8 cellular contexts compared by ENCODE assay signal in the genomic region with DNA sequence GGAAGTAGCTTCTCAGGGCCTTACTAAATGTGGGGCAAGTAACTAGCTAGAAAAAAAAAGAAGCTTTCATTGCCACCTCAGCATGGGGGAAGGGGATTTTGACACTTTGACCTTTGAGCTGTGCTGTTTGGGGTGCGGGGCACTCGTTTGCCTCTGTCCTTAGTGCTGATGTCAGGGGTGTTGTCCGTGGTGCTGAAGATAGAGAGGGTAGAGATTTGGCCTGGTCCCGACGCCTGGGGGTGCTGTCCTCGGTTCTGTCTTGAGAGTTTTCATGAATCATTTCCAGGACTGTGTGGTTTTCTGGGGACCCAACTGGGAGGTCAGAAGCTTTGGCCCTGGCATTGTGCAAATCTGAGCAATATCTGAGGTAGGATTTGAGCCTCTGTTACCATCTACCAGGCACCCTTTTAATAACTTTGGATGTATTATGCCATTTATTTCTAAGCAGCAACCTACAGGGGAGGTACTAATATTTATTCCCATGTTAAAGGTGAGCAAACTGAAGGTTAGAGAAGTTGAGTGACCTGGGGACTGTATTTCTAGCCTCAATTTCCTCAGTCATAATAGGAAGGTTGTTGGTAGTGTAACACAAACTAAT.
A peak's percentile ranks its signal among the peaks of the same experiment; 100 is the strongest.
DNase-seq lines count a peak whose midpoint lies in the region; ATAC-seq, FAIRE-seq and TF ChIP-seq lines count a peak whose summit lies in the region.

No MANE protein-coding gene starts in this region.

- H3K27me3 ChIP-seq in DND-41 (ENCODE audit: insufficient read depth, low read length, poor library complexity) (peaks cover 2% of the 10 kb centered on the region), Loucy (ENCODE audit: insufficient read depth, low read length, poor library complexity, severe bottlenecking) (no peaks in the 10 kb centered on the region), keratinocyte (ENCODE audit: control insufficient read depth, extremely low read depth, insufficient read depth, low read length) (no peaks in the 10 kb centered on the region)

- H4K20me1 ChIP-seq in DND-41 (ENCODE audit: insufficient read depth, low read length) (peaks cover 19% of the 10 kb centered on the region), Loucy (ENCODE audit: insufficient read depth, low read length, poor library complexity, severe bottlenecking) (no peaks in the 10 kb centered on the region), keratinocyte (ENCODE audit: control insufficient read depth, extremely low read depth, insufficient read depth, low read length) (no peaks in the 10 kb centered on the region)

- H3K4me1 ChIP-seq in DND-41 (ENCODE audit: insufficient read depth, low read length): no peaks in the 10 kb centered on the region
- no peaks in the 10 kb centered on the region for H3K4me1 ChIP-seq in Loucy (ENCODE audit: insufficient read depth, low read length, poor library complexity, severe bottlenecking)
- H3K4me1 ChIP-seq in keratinocyte (ENCODE audit: control insufficient read depth, extremely low read depth, insufficient read depth, low read length): no peaks in the 10 kb centered on the region

- H3K4me2 ChIP-seq in DND-41 (ENCODE audit: insufficient read depth, low read length): no peak overlapping the region
- no peak overlapping the region for H3K4me2 ChIP-seq in Loucy (ENCODE audit: low read depth, low read length, poor library complexity, severe bottlenecking)
- H3K4me2 ChIP-seq in keratinocyte (ENCODE audit: control insufficient read depth, extremely low read depth, insufficient read depth, low read depth, low read length): no peak overlapping the region

- dilution Hi-C loops in keratinocyte (cut with MboI; ENCODE audit: extremely low pct_ligation_motif_present, low sequenced_read_pairs): no loop called here

- TF ChIP-seq CTCF in DND-41 (IDR thresholded peaks at IDR 0.05; ENCODE audit: borderline replicate concordance, extremely low read depth, low read length, poor library complexity, severe bottlenecking) (peak; percentile 63), Loucy (conservative IDR thresholded peaks at IDR 0.05; ENCODE audit: low read length) (peak; percentile 53), keratinocyte (optimal IDR thresholded peaks at IDR 0.05 in 1 of 3, IDR thresholded peaks at IDR 0.05 in 1 of 3, conservative IDR thresholded peaks at IDR 0.05 in 1 of 3; ENCODE audit: extremely low read depth in 1 of 3, insufficient read depth in 2 of 3, low read length in 3 of 3) (peak; percentile 20 to 44 (median 43))

- H3K27ac ChIP-seq in DND-41 (ENCODE audit: low read length) (no peak overlapping the region), keratinocyte (ENCODE audit: control insufficient read depth, insufficient read depth, low read length) (no peak overlapping the region)

- DNase-seq in DND-41: peak; percentile 81
- peak; percentile 23 for DNase-seq in activated T-cell treated with anti-CD3 and anti-CD28 coated beads for 48 hours (ENCODE audit: low read depth)
- peak; percentile 13 for DNase-seq in keratinocyte (ENCODE audit: low read depth, low spot score)
- DNase-seq in medulla oblongata (ENCODE audit: extremely low spot score): no peak
- no peak for DNase-seq in NCI-H2171 (lab: John Stamatoyannopoulos, UW)
- DNase-seq in NCI-H1694 treated with DMSO at 0.1 percent for 48 hours (lab: John Stamatoyannopoulos, UW): no peak
- no peak for DNase-seq in SHP77 (lab: John Stamatoyannopoulos, UW)

- H3K4me3 ChIP-seq in DND-41 (ENCODE audit: low read depth in 1 of 2, low read length in 2 of 2) (no peak overlapping the region), Loucy (ENCODE audit: low read length, poor library complexity, severe bottlenecking) (no peak overlapping the region), keratinocyte (ENCODE audit: control insufficient read depth in 2 of 3, extremely low read depth in 1 of 3, insufficient read depth in 2 of 3, low read depth in 1 of 3, low read length in 3 of 3) (no peak overlapping the region)

- no peaks in the 10 kb centered on the region for H3K9me1 ChIP-seq in keratinocyte (ENCODE audit: control insufficient read depth, extremely low read depth, insufficient read depth, low read length)

- H3K9ac ChIP-seq in DND-41 (ENCODE audit: low read depth, low read length) (no peak overlapping the region), Loucy (ENCODE audit: low read depth, low read length, poor library complexity, severe bottlenecking) (no peak overlapping the region), keratinocyte (ENCODE audit: control insufficient read depth, extremely low read depth, insufficient read depth, low read length) (no peak overlapping the region)

- no peaks in the 10 kb centered on the region for H3K9me2 ChIP-seq in Loucy (replicated peaks; ENCODE audit: low read depth, low read length)

- FAIRE-seq in keratinocyte (lab: Jason Lieb, UNC): peak; percentile 58

- H3F3A ChIP-seq in Loucy (ENCODE audit: low read depth): no peaks in the 10 kb centered on the region

- H3K36me3 ChIP-seq in DND-41 (ENCODE audit: insufficient read depth, low read length): no peaks in the 10 kb centered on the region
- no peaks in the 10 kb centered on the region for H3K36me3 ChIP-seq in Loucy (ENCODE audit: insufficient read depth, low read length)
- H3K36me3 ChIP-seq in keratinocyte (ENCODE audit: control insufficient read depth in 2 of 2, extremely low read depth in 1 of 2, insufficient read depth in 2 of 2, low read length in 2 of 2): no peaks in the 10 kb centered on the region

- H3K79me2 ChIP-seq in DND-41 (ENCODE audit: insufficient read depth, low read length): no peaks in the 10 kb centered on the region
- no peaks in the 10 kb centered on the region for H3K79me2 ChIP-seq in Loucy (ENCODE audit: insufficient read depth, low read length)
- H3K79me2 ChIP-seq in keratinocyte (ENCODE audit: control insufficient read depth, insufficient read depth, low read length): no peaks in the 10 kb centered on the region

- H2AFZ ChIP-seq in DND-41 (ENCODE audit: low read depth, low read length): no peak overlapping the region
- H2AFZ ChIP-seq in Loucy (ENCODE audit: low read length): no peak overlapping the region
- H2AFZ ChIP-seq in keratinocyte (ENCODE audit: control insufficient read depth, low read length): no peak overlapping the region

- H3K9me3 ChIP-seq in DND-41 (ENCODE audit: insufficient read depth, low read length, severe bottlenecking) (no peaks in the 10 kb centered on the region), Loucy (ENCODE audit: insufficient read depth, low read depth, low read length) (no peaks in the 10 kb centered on the region), keratinocyte (ENCODE audit: control insufficient read depth, low read depth, low read length) (no peaks in the 10 kb centered on the region)

- peak; percentile 97 for ATAC-seq in DND-41 (ENCODE audit: insufficient read depth, low read depth)

Comparison
In these comparisons a context has a peak if more than half of its experiments do, and no peak if none do; other contexts are left out.
1. DNase-seq: peak in DND-41 (single experiment), activated T-cell treated with anti-CD3 and anti-CD28 coated beads for 48 hours (single experiment) and keratinocyte (single experiment); none in medulla oblongata (single experiment), NCI-H2171 (single experiment), NCI-H1694 treated with DMSO at 0.1 percent for 48 hours (single experiment) and SHP77 (0 of 2).
2. Peak in every context shown above with its lines, with median percentiles within 50 percentile points of each other: CTCF ChIP-seq.